Comparison of ENCODE assay signal across 1 cellular context in genomic region chr2:85819811-85820510, GRCh38.
TF ChIP-seq lines count a peak whose summit lies in the region.

No MANE protein-coding gene starts in this region.

TF ChIP-seq in GM12878, 131 proteins besides CTCF, POLR2A, EP300 and RAD21 (continued from another document):
- TF ChIP-seq BCL3 (IDR thresholded peaks at IDR 0.05; ENCODE audit: borderline replicate concordance, insufficient read depth, low read depth, low read length, poor library complexity, severe bottlenecking): no peak
- no peak for TF ChIP-seq GATAD2B (conservative IDR thresholded peaks at IDR 0.05; ENCODE audit: low read depth)
- no peak for TF ChIP-seq ATF3 (IDR thresholded peaks at IDR 0.05; ENCODE audit: borderline replicate concordance, extremely low read depth, low read depth, low read length)
- TF ChIP-seq MTA2 (IDR thresholded peaks at IDR 0.05; ENCODE audit: low read depth): no peak
- TF ChIP-seq CBX3 (IDR thresholded peaks at IDR 0.05; ENCODE audit: borderline replicate concordance, low read depth): no peak
- TF ChIP-seq ZNF274 (IDR thresholded peaks at IDR 0.05; ENCODE audit: insufficient read depth, insufficient read length): no peak
- no peak for TF ChIP-seq FOS (IDR thresholded peaks at IDR 0.05; ENCODE audit: borderline replicate concordance, extremely low read depth, insufficient read length)
- no peak for TF ChIP-seq TARDBP (IDR thresholded peaks at IDR 0.05; ENCODE audit: borderline replicate concordance)
- TF ChIP-seq MYC (IDR thresholded peaks at IDR 0.05; ENCODE audit: insufficient read depth, insufficient read length, insufficient replicate concordance, low read length, severe bottlenecking): no peak
- TF ChIP-seq SKIL (IDR thresholded peaks at IDR 0.05; ENCODE audit: low read depth, poor library complexity, severe bottlenecking): no peak
- TF ChIP-seq SMAD1 (IDR thresholded peaks at IDR 0.05; ENCODE audit: low read depth, partially characterized antibody): no peak
- TF ChIP-seq ZNF207 (IDR thresholded peaks at IDR 0.05; ENCODE audit: borderline replicate concordance): no peak
- TF ChIP-seq SIX5 (IDR thresholded peaks at IDR 0.05; ENCODE audit: low read depth, low read length, severe bottlenecking): no peak
